1 cellular context compared by ENCODE assay signal in genomic region chr10:73058057-73058591, GRCh38.
TF ChIP-seq lines count a peak whose summit lies in the region.

No MANE protein-coding gene starts in this region.

TF ChIP-seq in HepG2, 621 proteins besides CTCF, POLR2A, EP300 and RAD21:
- TF ChIP-seq XRCC5 (optimal IDR thresholded peaks at IDR 0.05; ENCODE audit: low read length) (no peak), RARG (CRISPR knock-in tag; IDR thresholded peaks at IDR 0.05; ENCODE audit: low read depth) (no peak), DZIP1 (CRISPR knock-in tag; IDR thresholded peaks at IDR 0.05) (no peak), GATAD1 (CRISPR knock-in tag; IDR thresholded peaks at IDR 0.05) (no peak), POLR2AphosphoS5 (IDR thresholded peaks at IDR 0.05; ENCODE audit: low read depth, low read length) (0 out of 2 replicates have a peak, but pooled peaks have one; percentile 20), NR2F2 (IDR thresholded peaks at IDR 0.05; ENCODE audit: borderline replicate concordance, low read depth) (no peak), MTF2 (CRISPR knock-in tag; IDR thresholded peaks at IDR 0.05; ENCODE audit: borderline replicate concordance) (no peak)
